8 cellular contexts compared by ENCODE assay signal in genomic region chr3:48919215-48920138, GRCh38. TPM values are rescaled to one million over a fixed set of nuclear protein-coding genes. Genes with fewer than 3 reads are reported as not detected.
DNase-seq lines count a peak whose midpoint lies in the region; ATAC-seq and TF ChIP-seq lines count a peak whose summit lies in the region.

No MANE protein-coding gene starts in this region.

- H3K36me3 Mint-ChIP-seq in memory B cell, result peaks cover 4% of the 10 kb centered on the region

- TF ChIP-seq CTCF in GM06990 (IDR thresholded peaks at IDR 0.05; ENCODE audit: insufficient read depth, low read length, poor library complexity, severe bottlenecking), result no peak

- H3K36me3 ChIP-seq in GM06990 (ENCODE audit: control insufficient read depth, insufficient read depth, low read length), result no peaks in the 10 kb centered on the region; the same call in 1 of the 2 replicates
- H3K36me3 ChIP-seq in HAP-1 (replicated peaks), result peaks cover 22% of the 10 kb centered on the region

- no peaks in the 10 kb centered on the region for H3K9me3 ChIP-seq in HAP-1

- peak overlapping the region; percentile 97 for H3K27ac Mint-ChIP-seq in memory B cell

- in situ Hi-C loops in HAP-1 (cut with MboI; ENCODE audit: low sequenced_read_pairs), result no loop called here

- H3K4me1 ChIP-seq in HAP-1, result no peaks in the 10 kb centered on the region; the same call in 1 of the 2 replicates

- H3K27me3 Mint-ChIP-seq in memory B cell, result no peaks in the 10 kb centered on the region

- H3K27me3 ChIP-seq in GM06990 (replicated peaks; ENCODE audit: control insufficient read depth, insufficient read depth, low read length), result no peaks in the 10 kb centered on the region
- no peaks in the 10 kb centered on the region for H3K27me3 ChIP-seq in HAP-1 (ENCODE audit: low read depth)

- H3K9me3 Mint-ChIP-seq in memory B cell, result no peaks in the 10 kb centered on the region

- peaks cover 17% of the 10 kb centered on the region for H3K4me1 Mint-ChIP-seq in memory B cell

- peak overlapping the region; percentile 74 for H3K4me3 ChIP-seq in GM06990 (replicated peaks; ENCODE audit: low read depth, low read length)
- H3K4me3 ChIP-seq in HAP-1, result peak overlapping the region; percentile 91

- DNase-seq in GM06990 (ENCODE audit: extremely low read depth, insufficient read length) (peak; percentile 35), HAP-1 (ENCODE audit: low spot score in 2 of 2) (peak; percentile 57 to 60), MV-4-11 (lab: John Stamatoyannopoulos, UW) (peak; percentile 77), dermis microvascular lymphatic vessel endothelial cell (ENCODE audit: low read depth in 2 of 2) (peak; percentile 56 to 80), memory B cell (ENCODE audit: low spot score in 2 of 2) (peak in 1 of 2 donors; percentile 43)
- peak; percentile 72 for DNase-seq in activated CD4-positive, alpha-beta T cell treated with anti-CD3 and anti-CD28 coated beads for 48 hours
- DNase-seq in stimulated activated CD8-positive, alpha-beta memory T cell treated with anti-CD3 and anti-CD28 coated beads, Interleukin-2, amount 100 ng/mL, for 48 hours (ENCODE audit: low read depth in 2 of 2), result peak; percentile 36 to 49

- ATAC-seq in memory B cell (ENCODE audit: low read depth) (peak; percentile 23), HG02642 (IDR thresholded peaks at IDR 0.05; ENCODE audit: poor library complexity, unreplicated experiment) (no peak)

- peak overlapping the region; percentile 91 for H3K4me3 Mint-ChIP-seq in memory B cell

RNA-seq across cellular contexts. Expression of gene ARIH2, which starts 0.8 kb away (rescaled TPM):
- 54.7 and 74.6 TPM in 2 replicates for total RNA-seq in dermis microvascular lymphatic vessel endothelial cell

RNA-seq across cellular contexts. Expression of gene SLC25A20, which starts 20.8 kb away (rescaled TPM):
- total RNA-seq in dermis microvascular lymphatic vessel endothelial cell, result 17.5 and 23.4 TPM in 2 replicates
